20 cellular contexts compared by ENCODE assay signal in the genomic region with DNA sequence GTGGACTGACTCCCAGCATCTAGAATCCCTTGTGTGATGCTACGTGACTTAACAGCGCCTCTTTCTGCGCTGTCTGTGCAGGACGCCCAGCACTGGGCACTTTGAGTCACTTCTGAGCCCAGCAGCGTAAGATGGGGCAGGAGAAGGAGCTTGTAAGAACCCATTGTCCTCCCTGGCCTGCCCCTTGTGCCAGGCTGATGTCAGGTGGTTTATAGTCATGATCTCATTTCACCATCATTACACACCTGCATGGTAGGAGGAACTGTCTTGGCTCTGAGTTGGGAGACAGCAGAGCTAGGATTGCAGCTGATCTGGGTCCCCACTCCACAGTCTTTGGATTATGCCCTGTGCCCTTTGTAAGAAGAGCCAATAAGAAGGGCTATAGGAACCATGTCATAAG. TPM values are rescaled to one million over a fixed set of nuclear protein-coding genes. Genes with fewer than 3 reads are reported as not detected.
DNase-seq lines count a peak whose midpoint lies in the region; ATAC-seq and TF ChIP-seq lines count a peak whose summit lies in the region.
"Had no signal": no experiment of that assay in that cellular context is flagged by ENCODE, and none has a peak within 500 bp of the region (broad histone marks: within the 10 kb centered on the region; RNA-seq: fewer than 3 reads in every experiment).

No MANE protein-coding gene starts in this region.

- no peak for TF ChIP-seq EP300 in sigmoid colon (IDR thresholded peaks at IDR 0.05)

- peaks cover 0 to 5% of the 10 kb centered on the region in 2 donors for H3K36me3 Mint-ChIP-seq in naive B cell

- peak overlapping the region in 1 of 4 donors; percentile 18 for H3K27ac ChIP-seq in sigmoid colon

- no peaks in the 10 kb centered on the region for H3K27me3 Mint-ChIP-seq in stimulated activated naive CD8-positive, alpha-beta T cell treated with anti-CD3 and anti-CD28 coated beads, Interleukin-15, amount 100 ng/mL, for 72 hours
- no peaks in the 10 kb centered on the region for H3K27me3 Mint-ChIP-seq in naive B cell
- H3K27me3 Mint-ChIP-seq: activated naive CD8-positive, alpha-beta T cell treated with anti-CD3 and anti-CD28 coated beads, Interleukin-2, amount 50 U/mL, for 24 hours; CD4-positive, alpha-beta T cell had no signal

- DNase-seq in stimulated activated naive CD8-positive, alpha-beta T cell treated with anti-CD3 and anti-CD28 coated beads, Interleukin-15, amount 100 ng/mL, for 72 hours = no peak
- no peak for DNase-seq in stimulated activated naive CD8-positive, alpha-beta T cell treated with anti-CD3 and anti-CD28 coated beads, Interleukin-15, Interleukin-2, amounts not matched to agents 100 U/mL and 50 U/mL, for 24 hours
- DNase-seq in dermis blood vessel endothelial cell (peak; percentile 23), naive B cell (no peak), foreskin fibroblast (no peak), sigmoid colon (no peak), T-helper 1 cell (no peak), NCI-H2107 treated with DMSO at 0.1 percent for 48 hours (lab: John Stamatoyannopoulos, UW; ENCODE audit: unreplicated experiment) (no peak)
- DNase-seq: activated CD4-positive, alpha-beta T cell treated with anti-CD3 and anti-CD28 coated beads for 4 hours; activated naive CD8-positive, alpha-beta T cell treated with anti-CD3 and anti-CD28 coated beads, Interleukin-2, amount 50 U/mL, for 24 hours; CD4-positive, alpha-beta T cell; DMS 273 treated with DMSO at 0.1 percent for 48 hours; left lung; NCI-H1105 treated with DMSO at 0.1 percent for 48 hours; NCI-H2171; retina; Right ventricle myocardium superior; stimulated activated CD4-positive, alpha-beta T cell treated with anti-CD3 and anti-CD28 coated beads, Interleukin-12 subunit alpha, Interleukin-12 subunit beta, amount 100 ng/mL, for 4 hours; SW 1271 had no signal

- H3K36me3 ChIP-seq in sigmoid colon = no peaks in the 10 kb centered on the region

- intact Hi-C loops in sigmoid colon (cut with DNase I) = no loop called here

- no peak overlapping the region for H3K4me3 Mint-ChIP-seq in stimulated activated naive CD8-positive, alpha-beta T cell treated with anti-CD3 and anti-CD28 coated beads, Interleukin-15, amount 100 ng/mL, for 72 hours
- peak overlapping the region in 5 of 8 donors; percentile 9 to 66 (median 35) for H3K4me3 Mint-ChIP-seq in naive B cell
- H3K4me3 Mint-ChIP-seq: activated naive CD8-positive, alpha-beta T cell treated with anti-CD3 and anti-CD28 coated beads, Interleukin-2, amount 50 U/mL, for 24 hours; CD4-positive, alpha-beta T cell had no signal

- H3K9me3 ChIP-seq in sigmoid colon = no peaks in the 10 kb centered on the region
- H3K9me3 ChIP-seq: left lung had no signal

- peaks cover 37% of the 10 kb centered on the region for H3K4me1 Mint-ChIP-seq in stimulated activated naive CD8-positive, alpha-beta T cell treated with anti-CD3 and anti-CD28 coated beads, Interleukin-15, amount 100 ng/mL, for 72 hours
- H3K4me1 Mint-ChIP-seq in naive B cell = peaks cover 64 to 92% (median 80%) of the 10 kb centered on the region in 3 donors

- 79 to 91% methylated on average over 5 of the region's 5 CpGs for WGBS in sigmoid colon, 2 donors

- TF ChIP-seq CTCF in foreskin fibroblast (IDR thresholded peaks at IDR 0.05; ENCODE audit: low read depth, low read length) (no peak), sigmoid colon (IDR thresholded peaks at IDR 0.05) (no peak)

- H3K27ac Mint-ChIP-seq in stimulated activated naive CD8-positive, alpha-beta T cell treated with anti-CD3 and anti-CD28 coated beads, Interleukin-15, amount 100 ng/mL, for 72 hours = no peak overlapping the region
- H3K27ac Mint-ChIP-seq in naive B cell = peak overlapping the region; percentile 51 to 98 (median 92)
- H3K27ac Mint-ChIP-seq: activated naive CD8-positive, alpha-beta T cell treated with anti-CD3 and anti-CD28 coated beads, Interleukin-2, amount 50 U/mL, for 24 hours; activated T-helper 2 cell treated with anti-CD3 and anti-CD28 coated beads, Interferon-gamma antibody, Interleukin-2, Interleukin-4, amounts not matched to agents 10 μg/mL and 5 μg/mL and 100 μg/mL, durations not matched to agents 14 hours and 24 hours and 36 hours; CD4-positive, alpha-beta T cell had no signal

- ATAC-seq in stimulated activated naive CD8-positive, alpha-beta T cell treated with anti-CD3 and anti-CD28 coated beads, Interleukin-15, amount 100 ng/mL, for 72 hours = peak; percentile 27
- no peak for ATAC-seq in stimulated activated naive CD8-positive, alpha-beta T cell treated with anti-CD3 and anti-CD28 coated beads, Interleukin-15, Interleukin-2, amounts not matched to agents 100 U/mL and 50 U/mL, for 24 hours
- ATAC-seq in naive B cell (ENCODE audit: low read depth in 2 of 2) = no peak
- ATAC-seq: activated naive CD8-positive, alpha-beta T cell treated with anti-CD3 and anti-CD28 coated beads, Interleukin-2, amount 50 U/mL, for 24 hours; left lung had no signal

- H3K4me3 ChIP-seq in foreskin fibroblast (ENCODE audit: low read depth in 1 of 2, low read length in 2 of 2) (no peak overlapping the region), sigmoid colon (no peak overlapping the region)
- H3K4me3 ChIP-seq: left lung had no signal

- no peak for TF ChIP-seq POLR2A in sigmoid colon (IDR thresholded peaks at IDR 0.05)

- H3K27me3 ChIP-seq in sigmoid colon = no peaks in the 10 kb centered on the region
- H3K27me3 ChIP-seq: left lung had no signal

- no peaks in the 10 kb centered on the region for H3K9me3 Mint-ChIP-seq in stimulated activated naive CD8-positive, alpha-beta T cell treated with anti-CD3 and anti-CD28 coated beads, Interleukin-15, amount 100 ng/mL, for 72 hours
- H3K9me3 Mint-ChIP-seq in naive B cell = no peaks in the 10 kb centered on the region
- H3K9me3 Mint-ChIP-seq: activated naive CD8-positive, alpha-beta T cell treated with anti-CD3 and anti-CD28 coated beads, Interleukin-2, amount 50 U/mL, for 24 hours; activated T-helper 2 cell treated with anti-CD3 and anti-CD28 coated beads, Interferon-gamma antibody, Interleukin-2, Interleukin-4, amounts not matched to agents 10 μg/mL and 5 μg/mL and 100 μg/mL, durations not matched to agents 14 hours and 24 hours and 36 hours; CD4-positive, alpha-beta T cell had no signal

- peaks cover 0 to 45% (median 18%) of the 10 kb centered on the region in 4 donors for H3K4me1 ChIP-seq in sigmoid colon

RNA-seq across cellular contexts. Expression of a gene that starts 12.2 kb away (rescaled TPM):
- total RNA-seq in dermis blood vessel endothelial cell = 64.0 and 137 TPM in 2 replicates
- 10 to 100 TPM; 53.2 to 86.1 (median 64.4) TPM for polyA plus RNA-seq in naive B cell (ENCODE audit: low read depth in 6 of 6)
- total RNA-seq in sigmoid colon = 100 to 1,000 TPM in 1 of 4 donors, 10 to 100 TPM in 3; 80.6 to 117 (median 95.7) TPM
- 100 to 1,000 TPM; 125 to 160 (median 132) TPM for polyA plus RNA-seq in sigmoid colon

Comparison
In these comparisons a context has a peak if more than half of its experiments do, and no peak if none do; other contexts are left out.
1. H3K27ac Mint-ChIP-seq: peak in naive B cell (6 of 6); none in stimulated activated naive CD8-positive, alpha-beta T cell treated with anti-CD3 and anti-CD28 coated beads, Interleukin-15, amount 100 ng/mL, for 72 hours (0 of 2).
2. H3K4me3 Mint-ChIP-seq: peak in naive B cell (5 of 8); none in stimulated activated naive CD8-positive, alpha-beta T cell treated with anti-CD3 and anti-CD28 coated beads, Interleukin-15, amount 100 ng/mL, for 72 hours (0 of 2).